In the genomic region with DNA sequence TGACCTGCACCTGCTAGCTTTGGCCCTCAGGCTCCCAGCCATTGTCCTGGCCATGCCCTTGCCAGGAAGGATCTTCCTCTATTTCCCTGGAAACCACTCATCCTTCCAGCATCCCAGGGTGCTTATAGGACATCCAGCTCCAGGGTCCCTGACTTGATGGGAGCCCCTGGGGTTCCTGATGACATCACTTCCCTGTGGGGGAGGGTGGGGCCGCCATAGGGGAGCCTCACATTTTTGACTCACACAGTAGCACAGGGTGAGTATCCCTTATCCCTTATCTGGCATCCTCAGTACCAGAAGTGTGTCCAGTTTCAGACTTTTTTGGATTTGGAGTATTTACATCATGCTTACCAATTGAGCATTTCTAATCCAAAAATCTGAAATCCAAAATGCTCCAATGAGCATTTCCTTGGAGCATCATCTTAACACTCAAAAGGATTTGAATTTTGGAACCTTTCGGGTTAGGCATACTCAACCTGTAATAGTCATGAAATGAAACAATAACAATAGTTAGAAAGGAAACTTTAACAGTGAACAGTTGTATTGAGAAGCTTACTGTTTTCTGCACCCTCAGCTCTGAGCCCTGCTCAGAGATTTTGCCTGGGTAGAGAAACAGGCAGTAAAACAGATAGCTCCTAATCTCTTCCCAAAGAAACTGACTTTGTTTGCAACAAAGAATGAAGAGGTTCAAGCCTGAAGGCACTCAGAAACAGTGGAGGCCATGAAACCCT, we compare ENCODE assay signal across 17 cellular contexts. TPM values are rescaled to one million over a fixed set of nuclear protein-coding genes. Genes with fewer than 3 reads are reported as not detected.
A peak's percentile ranks its signal among the peaks of the same experiment; 100 is the strongest.
DNase-seq lines count a peak whose midpoint lies in the region; TF ChIP-seq lines count a peak whose summit lies in the region.
"Had no signal": no experiment of that assay in that cellular context is flagged by ENCODE, and none has a peak within 500 bp of the region (broad histone marks: within the 10 kb centered on the region; RNA-seq: fewer than 3 reads in every experiment).

No MANE protein-coding gene starts in this region.

- H3K4me3 Mint-ChIP-seq in activated CD4-positive, alpha-beta T cell treated with anti-CD3 and anti-CD28 coated beads, Interleukin-2, amount 10 ng/mL, durations not matched to agents 24 days and 14 days, result no peak overlapping the region
- H3K4me3 Mint-ChIP-seq in dendritic cell treated with granulocyte-macrophage colony-stimulating factor and Interleukin-4, amounts not matched to agents 40 ng/mL and 50 ng/mL, for 4 days, result no peak overlapping the region
- H3K4me3 Mint-ChIP-seq: activated CD4-positive, alpha-beta T cell treated with anti-CD3 and anti-CD28 coated beads, Interleukin-2, amount 10 ng/mL, durations not matched to agents 7 days and 5 days had no signal

- no peak overlapping the region for H4K8ac ChIP-seq in neuronal stem cell (ENCODE audit: low read depth, low read length)

- H3K4me2 ChIP-seq in neuronal stem cell (ENCODE audit: insufficient read depth, low read length, poor library complexity, severe bottlenecking), result no peak overlapping the region
- H3K4me2 ChIP-seq: A549, BLaER1 had no signal

- H3K4me3 ChIP-seq in HL-60 (replicated peaks; ENCODE audit: insufficient read depth, low read length), result no peak overlapping the region
- no peak overlapping the region for H3K4me3 ChIP-seq in neuronal stem cell (ENCODE audit: low read length in 2 of 2)
- H3K4me3 ChIP-seq: A549, BLaER1 had no signal

- H3K14ac ChIP-seq in neuronal stem cell (ENCODE audit: low read length), result no peak overlapping the region

- H2BK120ac ChIP-seq in neuronal stem cell (ENCODE audit: low read depth, low read length), result peak overlapping the region; percentile 9

- peaks cover 12% of the 10 kb centered on the region for H3K9me3 Mint-ChIP-seq in activated CD4-positive, alpha-beta T cell treated with anti-CD3 and anti-CD28 coated beads, Interleukin-2, amount 10 ng/mL, durations not matched to agents 24 days and 14 days
- no peaks in the 10 kb centered on the region for H3K9me3 Mint-ChIP-seq in dendritic cell treated with granulocyte-macrophage colony-stimulating factor and Interleukin-4, amounts not matched to agents 40 ng/mL and 50 ng/mL, for 4 days

- no peaks in the 10 kb centered on the region for H3K27me3 Mint-ChIP-seq in activated CD4-positive, alpha-beta T cell treated with anti-CD3 and anti-CD28 coated beads, Interleukin-2, amount 10 ng/mL, durations not matched to agents 24 days and 14 days
- H3K27me3 Mint-ChIP-seq in dendritic cell treated with granulocyte-macrophage colony-stimulating factor and Interleukin-4, amounts not matched to agents 40 ng/mL and 50 ng/mL, for 4 days, result no peaks in the 10 kb centered on the region
- H3K27me3 Mint-ChIP-seq: activated CD4-positive, alpha-beta T cell treated with anti-CD3 and anti-CD28 coated beads, Interleukin-2, amount 10 ng/mL, durations not matched to agents 7 days and 5 days; IgD-negative memory B cell had no signal

- WGBS in neuronal stem cell (ENCODE audit: extremely low coverage in 2 of 2, insufficient read length in 2 of 2, insufficient replicate concordance in 1 of 2), 2 donors, result no CpG with 5 or more reads among the region's 2 CpGs

- no peak overlapping the region for H2BK5ac ChIP-seq in neuronal stem cell (ENCODE audit: low read length)

- H3K9ac ChIP-seq in neuronal stem cell (ENCODE audit: low read depth, low read length, poor library complexity), result no peak overlapping the region
- H3K9ac ChIP-seq: BLaER1 had no signal

- H3K79me1 ChIP-seq in neuronal stem cell (ENCODE audit: low read depth, low read length), result peaks cover 2% of the 10 kb centered on the region

- no peak overlapping the region for H3K23ac ChIP-seq in neuronal stem cell (ENCODE audit: low read depth, low read length, poor library complexity)

- DNase-seq in activated CD4-positive, alpha-beta T cell treated with anti-CD3 and anti-CD28 coated beads, Interleukin-2, amount 10 ng/mL, durations not matched to agents 24 days and 14 days, result no peak
- no peak for DNase-seq in activated CD4-positive, alpha-beta T cell treated with anti-CD3 and anti-CD28 coated beads, Interleukin-2, amount 50 U/mL, for 4 hours
- DNase-seq in HL-60 (ENCODE audit: low read depth in 1 of 2, low spot score in 1 of 2) (no peak), neuronal stem cell (ENCODE audit: low spot score) (no peak), OCI-M2 (lab: John Stamatoyannopoulos, UW; ENCODE audit: unreplicated experiment) (no peak), NCI-H2227 treated with DMSO at 0.1 percent for 48 hours (lab: John Stamatoyannopoulos, UW) (no peak)
- no peak for DNase-seq in effector CD4-positive, alpha-beta T cell
- DNase-seq: activated CD4-positive, alpha-beta T cell treated with anti-CD3 and anti-CD28 coated beads, Interleukin-2, amount 10 ng/mL, durations not matched to agents 7 days and 5 days; activated naive CD4-positive, alpha-beta T cell treated with Interleukin-2 at 50 U/mL for 16 hours; Calu3; left cardiac atrium; NCI-H2171 treated with DMSO at 0.1 percent for 48 hours; SIG-M5 had no signal

- H2AK5ac ChIP-seq in neuronal stem cell (ENCODE audit: low read depth, low read length), result no peak overlapping the region

- peaks cover 0 to 3% of the 10 kb centered on the region in 2 donors for H3K4me1 ChIP-seq in neuronal stem cell (ENCODE audit: control insufficient read depth in 2 of 2, insufficient read depth in 1 of 2, low read depth in 1 of 2, low read length in 2 of 2)
- H3K4me1 ChIP-seq: A549, BLaER1 had no signal

- H3K18ac ChIP-seq in neuronal stem cell (ENCODE audit: low read length), result no peak overlapping the region

- peaks cover 51% of the 10 kb centered on the region for H3K36me3 Mint-ChIP-seq in activated CD4-positive, alpha-beta T cell treated with anti-CD3 and anti-CD28 coated beads, Interleukin-2, amount 10 ng/mL, durations not matched to agents 24 days and 14 days (ENCODE audit: low read depth)
- peaks cover 65% of the 10 kb centered on the region for H3K36me3 Mint-ChIP-seq in dendritic cell treated with granulocyte-macrophage colony-stimulating factor and Interleukin-4, amounts not matched to agents 40 ng/mL and 50 ng/mL, for 4 days (ENCODE audit: low read depth)

- peak overlapping the region; percentile 5 for H3K27ac Mint-ChIP-seq in activated CD4-positive, alpha-beta T cell treated with anti-CD3 and anti-CD28 coated beads, Interleukin-2, amount 10 ng/mL, durations not matched to agents 24 days and 14 days
- peak overlapping the region; percentile 57 for H3K27ac Mint-ChIP-seq in dendritic cell treated with granulocyte-macrophage colony-stimulating factor and Interleukin-4, amounts not matched to agents 40 ng/mL and 50 ng/mL, for 4 days
- H3K27ac Mint-ChIP-seq: activated CD4-positive, alpha-beta T cell treated with anti-CD3 and anti-CD28 coated beads, Interleukin-2, amount 10 ng/mL, durations not matched to agents 7 days and 5 days; IgD-negative memory B cell had no signal

- peaks cover 2 to 15% of the 10 kb centered on the region in 2 donors for H3K9me3 ChIP-seq in neuronal stem cell (replicated peaks in 1 of 2; ENCODE audit: control insufficient read depth in 2 of 2, insufficient read depth in 1 of 2, low read depth in 1 of 2, low read length in 2 of 2)
- H3K9me3 ChIP-seq: A549 had no signal

- H3K27ac ChIP-seq in HL-60 (replicated peaks), result 0 out of 2 replicates have a peak overlapping the region, but pooled peaks have one; percentile 16
- H3K27ac ChIP-seq in neuronal stem cell (replicated peaks; ENCODE audit: low read length), result peak overlapping the region; percentile 35
- H3K27ac ChIP-seq: A549, BLaER1 had no signal

- H3K4ac ChIP-seq in neuronal stem cell (ENCODE audit: low read length), result no peak overlapping the region

- no peak overlapping the region for H2BK15ac ChIP-seq in neuronal stem cell (ENCODE audit: low read length)

- no peak overlapping the region for H4K91ac ChIP-seq in neuronal stem cell (ENCODE audit: low read depth, low read length, poor library complexity)

- no peaks in the 10 kb centered on the region for H3K27me3 ChIP-seq in HL-60 (ENCODE audit: insufficient read depth, poor library complexity, severe bottlenecking)
- no peaks in the 10 kb centered on the region for H3K27me3 ChIP-seq in neuronal stem cell (ENCODE audit: control insufficient read depth in 3 of 3, insufficient read depth in 3 of 3, low read depth in 1 of 3, low read length in 3 of 3)
- H3K27me3 ChIP-seq: BLaER1 had no signal

- no peak overlapping the region for H2BK12ac ChIP-seq in neuronal stem cell (ENCODE audit: low read length)

- TF ChIP-seq CTCF in HL-60 (IDR thresholded peaks at IDR 0.05; ENCODE audit: insufficient read depth, low read length), result no peak

- peaks cover 4% of the 10 kb centered on the region for H3K4me1 Mint-ChIP-seq in activated CD4-positive, alpha-beta T cell treated with anti-CD3 and anti-CD28 coated beads, Interleukin-2, amount 10 ng/mL, durations not matched to agents 24 days and 14 days
- H3K4me1 Mint-ChIP-seq in dendritic cell treated with granulocyte-macrophage colony-stimulating factor and Interleukin-4, amounts not matched to agents 40 ng/mL and 50 ng/mL, for 4 days (ENCODE audit: low read depth), result peaks cover 27% of the 10 kb centered on the region
- H3K4me1 Mint-ChIP-seq: activated CD4-positive, alpha-beta T cell treated with anti-CD3 and anti-CD28 coated beads, Interleukin-2, amount 10 ng/mL, durations not matched to agents 7 days and 5 days had no signal

- intact Hi-C loops in activated CD4-positive, alpha-beta T cell treated with anti-CD3 and anti-CD28 coated beads, Interleukin-2, amount 10 ng/mL, durations not matched to agents 24 days and 14 days (cut with micrococcal nuclease), result no loop called here
- intact Hi-C loops in dendritic cell treated with granulocyte-macrophage colony-stimulating factor and Interleukin-4, amounts not matched to agents 40 ng/mL and 50 ng/mL, for 4 days (cut with micrococcal nuclease), result no loop called here

- no peak overlapping the region for H2AFZ ChIP-seq in neuronal stem cell (ENCODE audit: low read length)

- H3K36me3 ChIP-seq in neuronal stem cell (replicated peaks in 1 of 2; ENCODE audit: control insufficient read depth in 2 of 2, insufficient read depth in 2 of 2, low read length in 2 of 2), result peaks cover 27 to 57% of the 10 kb centered on the region in 2 donors

RNA-seq across cellular contexts. Expression of a gene that starts 22.1 kb away (rescaled TPM):
- 98.7 and 99.6 TPM in 2 replicates for total RNA-seq in activated CD4-positive, alpha-beta T cell treated with anti-CD3 and anti-CD28 coated beads, Interleukin-2, amount 10 ng/mL, durations not matched to agents 24 days and 14 days
- 14.8 TPM for polyA plus RNA-seq in neuronal stem cell (2013, experiment 1 of 2)
- 15.1 TPM for polyA plus RNA-seq in neuronal stem cell (2013, experiment 2 of 2)

RNA-seq across cellular contexts. Expression of a gene that starts 58.9 kb away (rescaled TPM):
- 83.9 and 88.5 TPM in 2 replicates for total RNA-seq in activated CD4-positive, alpha-beta T cell treated with anti-CD3 and anti-CD28 coated beads, Interleukin-2, amount 10 ng/mL, durations not matched to agents 24 days and 14 days
- polyA plus RNA-seq in neuronal stem cell (2013, experiment 1 of 2), result 8.1 TPM
- polyA plus RNA-seq in neuronal stem cell (2013, experiment 2 of 2), result 8.7 TPM
